31 cellular contexts compared by ENCODE assay signal in the genomic region with DNA sequence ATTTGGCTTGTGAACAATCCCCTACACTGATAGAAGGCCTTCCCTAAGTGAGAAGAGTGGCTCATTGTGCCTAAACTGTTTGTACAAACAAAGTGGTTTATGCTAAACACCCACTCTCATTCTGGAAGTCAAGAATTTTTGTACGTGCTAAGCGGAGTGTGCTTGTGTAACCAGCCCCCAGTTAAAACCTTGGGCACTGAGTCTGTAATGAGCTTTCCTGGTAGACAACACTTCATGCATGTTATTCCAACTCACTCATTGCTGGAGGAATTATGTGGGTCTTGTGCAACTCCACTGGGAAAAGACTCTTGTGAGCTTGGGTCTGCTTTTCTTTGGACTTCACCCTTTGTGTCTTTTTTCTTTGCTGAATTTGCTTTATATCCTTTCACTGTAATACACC.
"Had no signal": no experiment of that assay in that cellular context is flagged by ENCODE, and none has a peak within 500 bp of the region (broad histone marks: within the 10 kb centered on the region; RNA-seq: fewer than 3 reads in every experiment).

No MANE protein-coding gene starts in this region.

- H3K27ac Mint-ChIP-seq: activated CD4-positive, alpha-beta memory T cell treated with anti-CD3 and anti-CD28 coated beads, Interleukin-2, amount 10 ng/mL, durations not matched to agents 7 days and 5 days; activated CD4-positive, alpha-beta T cell treated with anti-CD3 and anti-CD28 coated beads for 36 hours; activated CD4-positive, alpha-beta T cell treated with anti-CD3 and anti-CD28 coated beads, Interleukin-2, amount 10 ng/mL, durations not matched to agents 7 days and 5 days; activated naive CD4-positive, alpha-beta T cell treated with anti-CD3 and anti-CD28 coated beads, Interleukin-2, amount 10 ng/mL, durations not matched to agents 7 days and 5 days; activated naive CD4-positive, alpha-beta T cell treated with anti-CD3 and anti-CD28 coated beads, Interleukin-2, amount 50 U/mL, for 72 hours; activated naive CD8-positive, alpha-beta T cell treated with anti-CD3 and anti-CD28 coated beads, Interleukin-2, amount 10 ng/mL, durations not matched to agents 7 days and 5 days; activated T-cell treated with anti-CD3 and anti-CD28 coated beads, Interleukin-2, amount 50 U/mL, for 24 hours; activated T-cell treated with anti-CD3 and anti-CD28 coated beads, Interleukin-2, amount 50 U/mL, for 72 hours; brain; endodermal cell had no signal

- H3K36me3 Mint-ChIP-seq: activated naive CD4-positive, alpha-beta T cell treated with anti-CD3 and anti-CD28 coated beads, Interleukin-2, amount 10 ng/mL, durations not matched to agents 7 days and 5 days; activated naive CD4-positive, alpha-beta T cell treated with anti-CD3 and anti-CD28 coated beads, Interleukin-2, amount 50 U/mL, for 72 hours; activated naive CD8-positive, alpha-beta T cell treated with anti-CD3 and anti-CD28 coated beads, Interleukin-2, amount 10 ng/mL, durations not matched to agents 7 days and 5 days; brain had no signal

- H3K4me3 ChIP-seq: breast epithelium, cardiac muscle cell, colonic mucosa, dorsolateral prefrontal cortex had no signal

- H3K36me3 ChIP-seq: breast epithelium, cardiac muscle cell, colonic mucosa had no signal

- H3K27ac ChIP-seq: breast epithelium, cardiac muscle cell, colonic mucosa, dorsolateral prefrontal cortex had no signal

- H3K4me3 Mint-ChIP-seq: activated CD4-positive, alpha-beta memory T cell treated with anti-CD3 and anti-CD28 coated beads, Interleukin-2, amount 10 ng/mL, durations not matched to agents 7 days and 5 days; activated CD4-positive, alpha-beta T cell treated with anti-CD3 and anti-CD28 coated beads for 36 hours; activated CD4-positive, alpha-beta T cell treated with anti-CD3 and anti-CD28 coated beads, Interleukin-2, amount 10 ng/mL, durations not matched to agents 7 days and 5 days; activated naive CD4-positive, alpha-beta T cell treated with anti-CD3 and anti-CD28 coated beads, Interleukin-2, amount 10 ng/mL, durations not matched to agents 7 days and 5 days; activated naive CD8-positive, alpha-beta T cell treated with anti-CD3 and anti-CD28 coated beads, Interleukin-2, amount 10 ng/mL, durations not matched to agents 7 days and 5 days; activated T-cell treated with anti-CD3 and anti-CD28 coated beads, Interleukin-2, amount 50 U/mL, for 24 hours; activated T-cell treated with anti-CD3 and anti-CD28 coated beads, Interleukin-2, amount 50 U/mL, for 72 hours; brain; endodermal cell had no signal

- H3K4me1 Mint-ChIP-seq: activated CD4-positive, alpha-beta memory T cell treated with anti-CD3 and anti-CD28 coated beads, Interleukin-2, amount 10 ng/mL, durations not matched to agents 7 days and 5 days; activated CD4-positive, alpha-beta T cell treated with anti-CD3 and anti-CD28 coated beads for 36 hours; activated CD4-positive, alpha-beta T cell treated with anti-CD3 and anti-CD28 coated beads, Interleukin-2, amount 10 ng/mL, durations not matched to agents 7 days and 5 days; activated naive CD4-positive, alpha-beta T cell treated with anti-CD3 and anti-CD28 coated beads, Interleukin-2, amount 10 ng/mL, durations not matched to agents 7 days and 5 days; activated naive CD8-positive, alpha-beta T cell treated with anti-CD3 and anti-CD28 coated beads, Interleukin-2, amount 10 ng/mL, durations not matched to agents 7 days and 5 days; brain; endodermal cell had no signal

- DNase-seq: activated CD4-positive, alpha-beta memory T cell treated with anti-CD3 and anti-CD28 coated beads, Interleukin-2, amount 10 ng/mL, durations not matched to agents 7 days and 5 days; activated CD4-positive, alpha-beta T cell treated with anti-CD3 and anti-CD28 coated beads for 36 hours; activated CD4-positive, alpha-beta T cell treated with anti-CD3 and anti-CD28 coated beads, Interleukin-2, amount 10 ng/mL, durations not matched to agents 7 days and 5 days; activated CD4-positive, alpha-beta T cell treated with anti-CD3 and anti-CD28 coated beads, Interleukin-2, amount 50 U/mL, for 4 hours; activated CD4-positive, CD25-positive, alpha-beta regulatory T cell; activated CD4-positive, CD25-positive, alpha-beta regulatory T cell treated with anti-CD3 and anti-CD28 coated beads, Interleukin-2, amount 50 U/mL, for 72 hours; activated CD8-positive, alpha-beta memory T cell treated with anti-CD3 and anti-CD28 coated beads, Interleukin-2, amount 50 U/mL, for 48 hours; activated gamma-delta T cell; activated naive CD4-positive, alpha-beta T cell; activated naive CD4-positive, alpha-beta T cell treated with anti-CD3 and anti-CD28 coated beads, Interleukin-2, amount 10 ng/mL, durations not matched to agents 7 days and 5 days; activated naive CD8-positive, alpha-beta T cell treated with anti-CD3 and anti-CD28 coated beads, Interleukin-2, amount 10 ng/mL, durations not matched to agents 7 days and 5 days; activated T-cell treated with anti-CD3 and anti-CD28 coated beads for 4 hours; activated T-cell treated with anti-CD3 and anti-CD28 coated beads, Interleukin-2, amount 50 U/mL, for 24 hours; activated T-cell treated with anti-CD3 and anti-CD28 coated beads, Interleukin-2, amount 50 U/mL, for 72 hours; amygdala; aorta; central memory CD4-positive, alpha-beta T cell; cerebellar nuclear complex; colonic mucosa; dorsolateral prefrontal cortex; effector memory CD4-positive, alpha-beta T cell; endodermal cell; foreskin fibroblast; head of caudate nucleus; T-helper 2 cell had no signal

- FAIRE-seq: frontal cortex had no signal

- H3K27me3 ChIP-seq: cardiac muscle cell, colonic mucosa had no signal

- H3K9me3 Mint-ChIP-seq: activated CD4-positive, alpha-beta memory T cell treated with anti-CD3 and anti-CD28 coated beads, Interleukin-2, amount 10 ng/mL, durations not matched to agents 7 days and 5 days; activated CD4-positive, alpha-beta T cell treated with anti-CD3 and anti-CD28 coated beads, Interleukin-2, amount 10 ng/mL, durations not matched to agents 7 days and 5 days; activated naive CD4-positive, alpha-beta T cell treated with anti-CD3 and anti-CD28 coated beads, Interleukin-2, amount 10 ng/mL, durations not matched to agents 7 days and 5 days; activated naive CD8-positive, alpha-beta T cell treated with anti-CD3 and anti-CD28 coated beads, Interleukin-2, amount 10 ng/mL, durations not matched to agents 7 days and 5 days; activated T-cell treated with anti-CD3 and anti-CD28 coated beads, Interleukin-2, amount 50 U/mL, for 24 hours; brain; endodermal cell had no signal

- ATAC-seq: activated CD4-positive, alpha-beta T cell treated with anti-CD3 and anti-CD28 coated beads for 36 hours; activated naive CD4-positive, alpha-beta T cell treated with anti-CD3 and anti-CD28 coated beads, Interleukin-2, amount 50 U/mL, for 72 hours; activated T-cell treated with anti-CD3 and anti-CD28 coated beads, Interleukin-2, amount 50 U/mL, for 72 hours; esophagus mucosa had no signal

- H3K4me1 ChIP-seq: breast epithelium, colonic mucosa had no signal

- H3K27me3 Mint-ChIP-seq: activated CD4-positive, alpha-beta memory T cell treated with anti-CD3 and anti-CD28 coated beads, Interleukin-2, amount 10 ng/mL, durations not matched to agents 7 days and 5 days; activated CD4-positive, alpha-beta T cell treated with anti-CD3 and anti-CD28 coated beads for 36 hours; activated CD4-positive, alpha-beta T cell treated with anti-CD3 and anti-CD28 coated beads, Interleukin-2, amount 10 ng/mL, durations not matched to agents 7 days and 5 days; activated naive CD4-positive, alpha-beta T cell treated with anti-CD3 and anti-CD28 coated beads, Interleukin-2, amount 10 ng/mL, durations not matched to agents 7 days and 5 days; activated naive CD8-positive, alpha-beta T cell treated with anti-CD3 and anti-CD28 coated beads, Interleukin-2, amount 10 ng/mL, durations not matched to agents 7 days and 5 days had no signal

- H3K9me3 ChIP-seq: breast epithelium, colonic mucosa had no signal
